Comparison of ENCODE assay signal across 12 cellular contexts in the genomic region with DNA sequence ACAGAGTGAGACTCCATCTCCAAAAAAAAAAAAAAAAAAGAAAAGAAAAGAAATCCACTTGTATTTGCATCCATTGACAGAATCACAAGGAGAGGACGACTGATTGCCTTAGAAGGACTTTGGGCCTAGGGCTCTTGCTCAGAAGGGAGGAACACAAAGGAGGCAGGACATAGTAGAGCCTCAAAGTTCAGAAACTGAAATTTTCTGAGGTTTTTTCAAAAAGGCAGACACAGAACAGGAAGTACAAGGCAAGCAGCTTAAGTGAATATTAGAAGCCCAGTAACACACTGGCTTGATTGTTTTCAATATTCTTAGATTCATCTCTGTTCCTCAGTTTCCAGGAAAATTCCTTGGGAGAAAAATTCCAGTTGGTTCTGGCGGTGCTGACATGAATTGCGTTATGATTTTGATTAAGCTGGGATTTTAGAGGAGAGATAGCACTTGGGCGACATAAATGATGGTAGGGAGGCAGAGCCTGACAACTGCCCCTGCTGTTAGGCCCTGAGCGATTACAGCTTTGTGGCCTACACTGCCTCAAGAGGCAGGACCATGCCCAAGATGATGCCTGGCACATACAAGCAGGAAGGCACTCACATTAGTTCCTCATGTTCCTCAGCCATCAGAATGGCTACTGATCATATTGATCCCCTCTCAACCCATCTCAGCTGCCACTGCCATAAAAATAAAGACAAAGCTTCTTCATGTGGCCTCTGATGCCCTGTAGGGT. TPM values are rescaled to one million over a fixed set of nuclear protein-coding genes. Genes with fewer than 3 reads are reported as not detected.
DNase-seq lines count a peak whose midpoint lies in the region; ATAC-seq and TF ChIP-seq lines count a peak whose summit lies in the region.
"Had no signal": no experiment of that assay in that cellular context is flagged by ENCODE, and none has a peak within 500 bp of the region (broad histone marks: within the 10 kb centered on the region; RNA-seq: fewer than 3 reads in every experiment).

No MANE protein-coding gene starts in this region.

- no CpG with 5 or more reads among the region's 5 CpGs for WGBS in neuronal stem cell (ENCODE audit: extremely low coverage in 2 of 2, insufficient read length in 2 of 2, insufficient replicate concordance in 1 of 2), 2 donors

- peaks cover 27% of the 10 kb centered on the region for H3K4me1 Mint-ChIP-seq in activated naive CD8-positive, alpha-beta T cell treated with anti-CD3 and anti-CD28 coated beads for 36 hours

- H3K9me3 Mint-ChIP-seq in activated naive CD8-positive, alpha-beta T cell treated with anti-CD3 and anti-CD28 coated beads for 36 hours, result no peaks in the 10 kb centered on the region

- H3K27me3 ChIP-seq in BE2C (no peaks in the 10 kb centered on the region), HUES48 (ENCODE audit: control insufficient read depth, insufficient read depth, low read length) (no peaks in the 10 kb centered on the region), neuronal stem cell (ENCODE audit: control insufficient read depth in 3 of 3, insufficient read depth in 3 of 3, low read depth in 1 of 3, low read length in 3 of 3) (no peaks in the 10 kb centered on the region)
- H3K27me3 ChIP-seq: heart right ventricle had no signal

- no peaks in the 10 kb centered on the region for H3K27me3 Mint-ChIP-seq in activated naive CD8-positive, alpha-beta T cell treated with anti-CD3 and anti-CD28 coated beads for 36 hours

- peaks cover 25% of the 10 kb centered on the region for H3K4me1 ChIP-seq in BE2C
- H3K4me1 ChIP-seq in HUES48 (ENCODE audit: control insufficient read depth, insufficient read depth, low read length), result peaks cover 55% of the 10 kb centered on the region
- H3K4me1 ChIP-seq in neuronal stem cell (ENCODE audit: control insufficient read depth in 2 of 2, insufficient read depth in 1 of 2, low read depth in 1 of 2, low read length in 2 of 2), result peaks cover 5 to 14% of the 10 kb centered on the region in 2 donors

- H2AFZ ChIP-seq in neuronal stem cell (ENCODE audit: low read length), result no peak overlapping the region

- no peak overlapping the region for H2BK120ac ChIP-seq in neuronal stem cell (ENCODE audit: low read depth, low read length)

- ATAC-seq in HG02884 (IDR thresholded peaks at IDR 0.05; ENCODE audit: unreplicated experiment), result no peak
- no peak for ATAC-seq in Right ventricle myocardium inferior
- ATAC-seq in HG03469 (IDR thresholded peaks at IDR 0.05; ENCODE audit: unreplicated experiment), result no peak
- ATAC-seq: heart right ventricle had no signal

- no peak overlapping the region for H2BK12ac ChIP-seq in neuronal stem cell (ENCODE audit: low read length)

- H3K9ac ChIP-seq in HUES48 (ENCODE audit: low read depth, low read length) (no peak overlapping the region), neuronal stem cell (ENCODE audit: low read depth, low read length, poor library complexity) (no peak overlapping the region)

- no peak overlapping the region for H4K8ac ChIP-seq in neuronal stem cell (ENCODE audit: low read depth, low read length)

- no peak overlapping the region for H2AK5ac ChIP-seq in neuronal stem cell (ENCODE audit: low read depth, low read length)

- H3K23ac ChIP-seq in neuronal stem cell (ENCODE audit: low read depth, low read length, poor library complexity), result no peak overlapping the region

- H2BK5ac ChIP-seq in neuronal stem cell (ENCODE audit: low read length), result no peak overlapping the region

- H3K4me3 ChIP-seq in BE2C (ENCODE audit: low read depth, low read length), result no peak overlapping the region
- no peak overlapping the region for H3K4me3 ChIP-seq in HUES48 (ENCODE audit: low read depth, low read length)
- H3K4me3 ChIP-seq in neuronal stem cell (ENCODE audit: low read length in 2 of 2), result no peak overlapping the region
- H3K4me3 ChIP-seq: heart right ventricle had no signal

- intact Hi-C loops in Right ventricle myocardium inferior (cut with DNase I), result loop anchor here (5.0 kb wide), 1 partner anchor 197 kb away; the partner anchor contains the start of gene INPPL1

- no peak overlapping the region for H4K91ac ChIP-seq in neuronal stem cell (ENCODE audit: low read depth, low read length, poor library complexity)

- no peaks in the 10 kb centered on the region for H3K9me3 ChIP-seq in BE2C
- no peaks in the 10 kb centered on the region for H3K9me3 ChIP-seq in HUES48 (ENCODE audit: control insufficient read depth, insufficient read depth, low read length)
- no peaks in the 10 kb centered on the region for H3K9me3 ChIP-seq in neuronal stem cell (replicated peaks in 1 of 2; ENCODE audit: control insufficient read depth in 2 of 2, insufficient read depth in 1 of 2, low read depth in 1 of 2, low read length in 2 of 2)
- H3K9me3 ChIP-seq: Caco-2, heart right ventricle had no signal

- H3K27ac ChIP-seq in HUES48 (ENCODE audit: low read depth, low read length) (peak overlapping the region; percentile 90), neuronal stem cell (replicated peaks; ENCODE audit: low read length) (no peak overlapping the region)
- H3K27ac ChIP-seq: heart right ventricle had no signal

- H3K4ac ChIP-seq in neuronal stem cell (ENCODE audit: low read length), result no peak overlapping the region

- H3K14ac ChIP-seq in neuronal stem cell (ENCODE audit: low read length), result no peak overlapping the region

- no peak overlapping the region for H3K4me2 ChIP-seq in neuronal stem cell (ENCODE audit: insufficient read depth, low read length, poor library complexity, severe bottlenecking)

- H3K36me3 Mint-ChIP-seq in activated naive CD8-positive, alpha-beta T cell treated with anti-CD3 and anti-CD28 coated beads for 36 hours, result peaks cover 4% of the 10 kb centered on the region

- no peak overlapping the region for H2BK15ac ChIP-seq in neuronal stem cell (ENCODE audit: low read length)

- DNase-seq in BE2C (no peak), GM13976 (ENCODE audit: low spot score) (peak; percentile 56), Right ventricle myocardium inferior (ENCODE audit: missing footprints) (no peak), neuronal stem cell (ENCODE audit: low spot score) (no peak)
- no peak for DNase-seq in activated naive CD8-positive, alpha-beta T cell treated with anti-CD3 and anti-CD28 coated beads for 36 hours
- DNase-seq: activated effector memory CD4-positive, alpha-beta T cell treated with Interleukin-2 at 50 U/mL for 16 hours; heart right ventricle; NCI-H446 had no signal

- H3K27ac Mint-ChIP-seq in activated naive CD8-positive, alpha-beta T cell treated with anti-CD3 and anti-CD28 coated beads for 36 hours, result peak overlapping the region; percentile 34

- H3K79me1 ChIP-seq in neuronal stem cell (ENCODE audit: low read depth, low read length), result no peaks in the 10 kb centered on the region

- in situ Hi-C loops in GM13976 (cut with MboI; ENCODE audit: low sequenced_read_pairs, unreplicated experiment), result no loop called here

- no peak overlapping the region for H3K18ac ChIP-seq in neuronal stem cell (ENCODE audit: low read length)

- no peak overlapping the region for H3K4me3 Mint-ChIP-seq in activated naive CD8-positive, alpha-beta T cell treated with anti-CD3 and anti-CD28 coated beads for 36 hours

- TF ChIP-seq CTCF in BE2C (IDR thresholded peaks at IDR 0.05; ENCODE audit: low read depth, low read length) (peak; percentile 23), GM13976 (IDR thresholded peaks at IDR 0.05; ENCODE audit: borderline replicate concordance, control extremely low read depth, extremely low read depth, insufficient read depth, missing control alignments) (no peak)

- H3K36me3 ChIP-seq in BE2C, result peaks cover 15% of the 10 kb centered on the region
- no peaks in the 10 kb centered on the region for H3K36me3 ChIP-seq in HUES48 (ENCODE audit: control insufficient read depth, insufficient read depth, low read length)
- H3K36me3 ChIP-seq in neuronal stem cell (replicated peaks in 1 of 2; ENCODE audit: control insufficient read depth in 2 of 2, insufficient read depth in 2 of 2, low read length in 2 of 2), result no peaks in the 10 kb centered on the region

RNA-seq across cellular contexts. Expression of gene CLPB, which starts 15.3 kb away (rescaled TPM):
- polyA plus RNA-seq in BE2C (2012; ENCODE audit: insufficient read depth, insufficient read length, low read depth), result 59.3 TPM
- total RNA-seq in activated naive CD8-positive, alpha-beta T cell treated with anti-CD3 and anti-CD28 coated beads for 36 hours, result 10 to 100 TPM; 37.8 to 39.2 TPM
- total RNA-seq in Right ventricle myocardium inferior, result 17.7 TPM
- 8.5 TPM for polyA plus RNA-seq in neuronal stem cell (2013, experiment 1 of 2)
- 8.4 TPM for polyA plus RNA-seq in neuronal stem cell (2013, experiment 2 of 2)
